In the genomic region with DNA sequence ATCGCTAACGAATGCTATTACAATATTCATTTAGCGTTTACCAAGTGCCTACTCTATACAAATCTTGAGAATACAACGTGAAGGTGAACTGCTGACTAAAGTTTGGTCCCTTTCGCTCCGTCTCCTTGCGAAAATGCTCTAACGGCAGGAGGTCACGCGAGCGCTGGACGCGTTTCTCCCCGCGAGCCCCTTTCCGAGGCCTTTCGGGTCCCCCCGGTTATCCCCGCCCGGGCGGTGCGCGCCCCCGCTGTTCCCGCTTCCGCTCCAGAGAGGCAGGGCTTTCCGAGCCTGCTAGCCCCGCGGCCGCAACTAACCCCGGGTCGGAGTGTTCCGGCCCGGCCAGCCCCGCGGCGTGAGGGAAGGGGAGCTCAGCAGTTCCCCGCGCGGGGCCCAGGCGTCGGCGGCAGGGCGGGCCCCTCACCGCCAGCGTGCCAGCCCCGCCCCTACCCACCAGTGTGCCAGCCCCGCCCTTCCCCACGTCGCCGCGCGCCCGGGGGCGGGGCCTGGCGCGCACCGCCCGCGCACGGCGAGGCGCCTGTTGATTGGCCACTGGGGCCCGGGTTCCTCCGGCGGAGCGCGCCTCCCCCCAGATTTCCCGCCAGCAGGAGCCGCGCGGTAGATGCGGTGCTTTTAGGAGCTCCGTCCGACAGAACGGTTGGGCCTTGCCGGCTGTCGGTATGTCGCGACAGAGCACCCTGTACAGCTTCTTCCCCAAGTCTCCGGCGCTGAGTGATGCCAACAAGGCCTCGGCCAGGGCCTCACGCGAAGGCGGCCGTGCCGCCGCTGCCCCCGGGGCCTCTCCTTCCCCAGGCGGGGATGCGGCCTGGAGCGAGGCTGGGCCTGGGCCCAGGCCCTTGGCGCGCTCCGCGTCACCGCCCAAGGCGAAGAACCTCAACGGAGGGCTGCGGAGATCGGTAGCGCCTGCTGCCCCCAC, we compare ENCODE assay signal across 1 cellular context.
TF ChIP-seq lines count a peak whose summit lies in the region.

A gene with protein sequence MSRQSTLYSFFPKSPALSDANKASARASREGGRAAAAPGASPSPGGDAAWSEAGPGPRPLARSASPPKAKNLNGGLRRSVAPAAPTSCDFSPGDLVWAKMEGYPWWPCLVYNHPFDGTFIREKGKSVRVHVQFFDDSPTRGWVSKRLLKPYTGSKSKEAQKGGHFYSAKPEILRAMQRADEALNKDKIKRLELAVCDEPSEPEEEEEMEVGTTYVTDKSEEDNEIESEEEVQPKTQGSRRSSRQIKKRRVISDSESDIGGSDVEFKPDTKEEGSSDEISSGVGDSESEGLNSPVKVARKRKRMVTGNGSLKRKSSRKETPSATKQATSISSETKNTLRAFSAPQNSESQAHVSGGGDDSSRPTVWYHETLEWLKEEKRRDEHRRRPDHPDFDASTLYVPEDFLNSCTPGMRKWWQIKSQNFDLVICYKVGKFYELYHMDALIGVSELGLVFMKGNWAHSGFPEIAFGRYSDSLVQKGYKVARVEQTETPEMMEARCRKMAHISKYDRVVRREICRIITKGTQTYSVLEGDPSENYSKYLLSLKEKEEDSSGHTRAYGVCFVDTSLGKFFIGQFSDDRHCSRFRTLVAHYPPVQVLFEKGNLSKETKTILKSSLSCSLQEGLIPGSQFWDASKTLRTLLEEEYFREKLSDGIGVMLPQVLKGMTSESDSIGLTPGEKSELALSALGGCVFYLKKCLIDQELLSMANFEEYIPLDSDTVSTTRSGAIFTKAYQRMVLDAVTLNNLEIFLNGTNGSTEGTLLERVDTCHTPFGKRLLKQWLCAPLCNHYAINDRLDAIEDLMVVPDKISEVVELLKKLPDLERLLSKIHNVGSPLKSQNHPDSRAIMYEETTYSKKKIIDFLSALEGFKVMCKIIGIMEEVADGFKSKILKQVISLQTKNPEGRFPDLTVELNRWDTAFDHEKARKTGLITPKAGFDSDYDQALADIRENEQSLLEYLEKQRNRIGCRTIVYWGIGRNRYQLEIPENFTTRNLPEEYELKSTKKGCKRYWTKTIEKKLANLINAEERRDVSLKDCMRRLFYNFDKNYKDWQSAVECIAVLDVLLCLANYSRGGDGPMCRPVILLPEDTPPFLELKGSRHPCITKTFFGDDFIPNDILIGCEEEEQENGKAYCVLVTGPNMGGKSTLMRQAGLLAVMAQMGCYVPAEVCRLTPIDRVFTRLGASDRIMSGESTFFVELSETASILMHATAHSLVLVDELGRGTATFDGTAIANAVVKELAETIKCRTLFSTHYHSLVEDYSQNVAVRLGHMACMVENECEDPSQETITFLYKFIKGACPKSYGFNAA (N-terminal part only) (plus strand): TSS at position 589 of the 934 bp plus-strand sequence. CDS start 89 bp downstream, at position 678.

TF ChIP-seq in K562, 482 proteins besides CTCF, POLR2A, EP300 and RAD21 (continued from another document and continues in another):
- TF ChIP-seq, protein P1, sequence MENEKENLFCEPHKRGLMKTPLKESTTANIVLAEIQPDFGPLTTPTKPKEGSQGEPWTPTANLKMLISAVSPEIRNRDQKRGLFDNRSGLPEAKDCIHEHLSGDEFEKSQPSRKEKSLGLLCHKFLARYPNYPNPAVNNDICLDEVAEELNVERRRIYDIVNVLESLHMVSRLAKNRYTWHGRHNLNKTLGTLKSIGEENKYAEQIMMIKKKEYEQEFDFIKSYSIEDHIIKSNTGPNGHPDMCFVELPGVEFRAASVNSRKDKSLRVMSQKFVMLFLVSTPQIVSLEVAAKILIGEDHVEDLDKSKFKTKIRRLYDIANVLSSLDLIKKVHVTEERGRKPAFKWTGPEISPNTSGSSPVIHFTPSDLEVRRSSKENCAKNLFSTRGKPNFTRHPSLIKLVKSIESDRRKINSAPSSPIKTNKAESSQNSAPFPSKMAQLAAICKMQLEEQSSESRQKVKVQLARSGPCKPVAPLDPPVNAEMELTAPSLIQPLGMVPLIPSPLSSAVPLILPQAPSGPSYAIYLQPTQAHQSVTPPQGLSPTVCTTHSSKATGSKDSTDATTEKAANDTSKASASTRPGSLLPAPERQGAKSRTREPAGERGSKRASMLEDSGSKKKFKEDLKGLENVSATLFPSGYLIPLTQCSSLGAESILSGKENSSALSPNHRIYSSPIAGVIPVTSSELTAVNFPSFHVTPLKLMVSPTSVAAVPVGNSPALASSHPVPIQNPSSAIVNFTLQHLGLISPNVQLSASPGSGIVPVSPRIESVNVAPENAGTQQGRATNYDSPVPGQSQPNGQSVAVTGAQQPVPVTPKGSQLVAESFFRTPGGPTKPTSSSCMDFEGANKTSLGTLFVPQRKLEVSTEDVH (IDR thresholded peaks at IDR 0.05; ENCODE audit: low read depth, partially characterized antibody) = peak; percentile 99
- TF ChIP-seq, protein P2, sequence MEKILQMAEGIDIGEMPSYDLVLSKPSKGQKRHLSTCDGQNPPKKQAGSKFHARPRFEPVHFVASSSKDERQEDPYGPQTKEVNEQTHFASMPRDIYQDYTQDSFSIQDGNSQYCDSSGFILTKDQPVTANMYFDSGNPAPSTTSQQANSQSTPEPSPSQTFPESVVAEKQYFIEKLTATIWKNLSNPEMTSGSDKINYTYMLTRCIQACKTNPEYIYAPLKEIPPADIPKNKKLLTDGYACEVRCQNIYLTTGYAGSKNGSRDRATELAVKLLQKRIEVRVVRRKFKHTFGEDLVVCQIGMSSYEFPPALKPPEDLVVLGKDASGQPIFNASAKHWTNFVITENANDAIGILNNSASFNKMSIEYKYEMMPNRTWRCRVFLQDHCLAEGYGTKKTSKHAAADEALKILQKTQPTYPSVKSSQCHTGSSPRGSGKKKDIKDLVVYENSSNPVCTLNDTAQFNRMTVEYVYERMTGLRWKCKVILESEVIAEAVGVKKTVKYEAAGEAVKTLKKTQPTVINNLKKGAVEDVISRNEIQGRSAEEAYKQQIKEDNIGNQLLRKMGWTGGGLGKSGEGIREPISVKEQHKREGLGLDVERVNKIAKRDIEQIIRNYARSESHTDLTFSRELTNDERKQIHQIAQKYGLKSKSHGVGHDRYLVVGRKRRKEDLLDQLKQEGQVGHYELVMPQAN (IDR thresholded peaks at IDR 0.05; ENCODE audit: borderline replicate concordance) = 0 out of 2 replicates have a peak, but pooled peaks have one; percentile 20
- TF ChIP-seq TAF9B (IDR thresholded peaks at IDR 0.05; ENCODE audit: partially characterized antibody) (no peak), HCFC1 (IDR thresholded peaks at IDR 0.05; ENCODE audit: low read depth, low read length) (no peak), ZZZ3 (IDR thresholded peaks at IDR 0.05) (0 out of 2 replicates have a peak, but pooled peaks have one; percentile 65), KLF1 (tag; IDR thresholded peaks at IDR 0.05) (peak; percentile 64; the same call in 1 of the 2 replicates), RBM25 (IDR thresholded peaks at IDR 0.05; ENCODE audit: low read depth, low read length, severe bottlenecking) (peak; percentile 69), SIN3B (IDR thresholded peaks at IDR 0.05; ENCODE audit: low read depth) (peak; percentile 48; the same call in 1 of the 2 replicates), YY1 (IDR thresholded peaks at IDR 0.05; ENCODE audit: borderline replicate concordance in 1 of 3, control insufficient read depth in 1 of 3, extremely low read depth in 1 of 3, insufficient read depth in 3 of 3, insufficient read length in 1 of 3, insufficient replicate concordance in 2 of 3, low read depth in 1 of 3, low read length in 2 of 3) (peak in 2 of 3 experiments; percentile 20 to 52), ZNF23 (CRISPR knock-in tag; IDR thresholded peaks at IDR 0.05) (no peak), ZNF431 (CRISPR knock-in tag; IDR thresholded peaks at IDR 0.05) (peak; percentile 72), ELF4 (CRISPR knock-in tag; IDR thresholded peaks at IDR 0.05) (0 out of 2 replicates have a peak, but pooled peaks have one; percentile 9), EGR1 (conservative IDR thresholded peaks at IDR 0.05) (peak; percentile 56), ZSCAN29 (IDR thresholded peaks at IDR 0.05) (no peak), CREB3L1 (IDR thresholded peaks at IDR 0.05; ENCODE audit: borderline replicate concordance, low read depth) (peak; percentile 77), ZNF830 (CRISPR knock-in tag; IDR thresholded peaks at IDR 0.05) (0 out of 2 replicates have a peak, but pooled peaks have one; percentile 55), FOXK1 (CRISPR knock-in tag; IDR thresholded peaks at IDR 0.05; ENCODE audit: borderline replicate concordance) (no peak), SUPT5H (IDR thresholded peaks at IDR 0.05) (peak; percentile 85), RBM22 (IDR thresholded peaks at IDR 0.05; ENCODE audit: low read depth, low read length, poor library complexity, severe bottlenecking) (peak; percentile 81), TBP (optimal IDR thresholded peaks at IDR 0.05; ENCODE audit: low read depth, low read length) (peak; percentile 66), GTF2E2 (tag; IDR thresholded peaks at IDR 0.05) (peak; percentile 89; the same call in 1 of the 2 replicates), SPI1 (IDR thresholded peaks at IDR 0.05; ENCODE audit: borderline replicate concordance, low read depth, low read length) (0 out of 2 replicates have a peak, but pooled peaks have one; percentile 4), FOXM1 (IDR thresholded peaks at IDR 0.05; ENCODE audit: low read depth) (no peak), FOXM1 (CRISPR knock-in tag; IDR thresholded peaks at IDR 0.05; ENCODE audit: low read depth) (peak; percentile 74; the same call in 1 of the 2 replicates), BRCA1 (IDR thresholded peaks at IDR 0.05) (no peak), BRCA1 (CRISPR knock-in tag; IDR thresholded peaks at IDR 0.05) (no peak)
- TF ChIP-seq, protein P3, sequence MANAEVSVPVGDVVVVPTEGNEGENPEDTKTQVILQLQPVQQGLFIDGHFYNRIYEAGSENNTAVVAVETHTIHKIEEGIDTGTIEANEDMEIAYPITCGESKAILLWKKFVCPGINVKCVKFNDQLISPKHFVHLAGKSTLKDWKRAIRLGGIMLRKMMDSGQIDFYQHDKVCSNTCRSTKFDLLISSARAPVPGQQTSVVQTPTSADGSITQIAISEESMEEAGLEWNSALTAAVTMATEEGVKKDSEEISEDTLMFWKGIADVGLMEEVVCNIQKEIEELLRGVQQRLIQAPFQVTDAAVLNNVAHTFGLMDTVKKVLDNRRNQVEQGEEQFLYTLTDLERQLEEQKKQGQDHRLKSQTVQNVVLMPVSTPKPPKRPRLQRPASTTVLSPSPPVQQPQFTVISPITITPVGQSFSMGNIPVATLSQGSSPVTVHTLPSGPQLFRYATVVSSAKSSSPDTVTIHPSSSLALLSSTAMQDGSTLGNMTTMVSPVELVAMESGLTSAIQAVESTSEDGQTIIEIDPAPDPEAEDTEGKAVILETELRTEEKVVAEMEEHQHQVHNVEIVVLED (CRISPR knock-in tag; IDR thresholded peaks at IDR 0.05) = peak; percentile 96
- TF ChIP-seq, protein P4, sequence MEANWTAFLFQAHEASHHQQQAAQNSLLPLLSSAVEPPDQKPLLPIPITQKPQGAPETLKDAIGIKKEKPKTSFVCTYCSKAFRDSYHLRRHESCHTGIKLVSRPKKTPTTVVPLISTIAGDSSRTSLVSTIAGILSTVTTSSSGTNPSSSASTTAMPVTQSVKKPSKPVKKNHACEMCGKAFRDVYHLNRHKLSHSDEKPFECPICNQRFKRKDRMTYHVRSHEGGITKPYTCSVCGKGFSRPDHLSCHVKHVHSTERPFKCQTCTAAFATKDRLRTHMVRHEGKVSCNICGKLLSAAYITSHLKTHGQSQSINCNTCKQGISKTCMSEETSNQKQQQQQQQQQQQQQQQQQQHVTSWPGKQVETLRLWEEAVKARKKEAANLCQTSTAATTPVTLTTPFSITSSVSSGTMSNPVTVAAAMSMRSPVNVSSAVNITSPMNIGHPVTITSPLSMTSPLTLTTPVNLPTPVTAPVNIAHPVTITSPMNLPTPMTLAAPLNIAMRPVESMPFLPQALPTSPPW (CRISPR knock-in tag; IDR thresholded peaks at IDR 0.05) = peak; percentile 98
- TF ChIP-seq, protein P5, sequence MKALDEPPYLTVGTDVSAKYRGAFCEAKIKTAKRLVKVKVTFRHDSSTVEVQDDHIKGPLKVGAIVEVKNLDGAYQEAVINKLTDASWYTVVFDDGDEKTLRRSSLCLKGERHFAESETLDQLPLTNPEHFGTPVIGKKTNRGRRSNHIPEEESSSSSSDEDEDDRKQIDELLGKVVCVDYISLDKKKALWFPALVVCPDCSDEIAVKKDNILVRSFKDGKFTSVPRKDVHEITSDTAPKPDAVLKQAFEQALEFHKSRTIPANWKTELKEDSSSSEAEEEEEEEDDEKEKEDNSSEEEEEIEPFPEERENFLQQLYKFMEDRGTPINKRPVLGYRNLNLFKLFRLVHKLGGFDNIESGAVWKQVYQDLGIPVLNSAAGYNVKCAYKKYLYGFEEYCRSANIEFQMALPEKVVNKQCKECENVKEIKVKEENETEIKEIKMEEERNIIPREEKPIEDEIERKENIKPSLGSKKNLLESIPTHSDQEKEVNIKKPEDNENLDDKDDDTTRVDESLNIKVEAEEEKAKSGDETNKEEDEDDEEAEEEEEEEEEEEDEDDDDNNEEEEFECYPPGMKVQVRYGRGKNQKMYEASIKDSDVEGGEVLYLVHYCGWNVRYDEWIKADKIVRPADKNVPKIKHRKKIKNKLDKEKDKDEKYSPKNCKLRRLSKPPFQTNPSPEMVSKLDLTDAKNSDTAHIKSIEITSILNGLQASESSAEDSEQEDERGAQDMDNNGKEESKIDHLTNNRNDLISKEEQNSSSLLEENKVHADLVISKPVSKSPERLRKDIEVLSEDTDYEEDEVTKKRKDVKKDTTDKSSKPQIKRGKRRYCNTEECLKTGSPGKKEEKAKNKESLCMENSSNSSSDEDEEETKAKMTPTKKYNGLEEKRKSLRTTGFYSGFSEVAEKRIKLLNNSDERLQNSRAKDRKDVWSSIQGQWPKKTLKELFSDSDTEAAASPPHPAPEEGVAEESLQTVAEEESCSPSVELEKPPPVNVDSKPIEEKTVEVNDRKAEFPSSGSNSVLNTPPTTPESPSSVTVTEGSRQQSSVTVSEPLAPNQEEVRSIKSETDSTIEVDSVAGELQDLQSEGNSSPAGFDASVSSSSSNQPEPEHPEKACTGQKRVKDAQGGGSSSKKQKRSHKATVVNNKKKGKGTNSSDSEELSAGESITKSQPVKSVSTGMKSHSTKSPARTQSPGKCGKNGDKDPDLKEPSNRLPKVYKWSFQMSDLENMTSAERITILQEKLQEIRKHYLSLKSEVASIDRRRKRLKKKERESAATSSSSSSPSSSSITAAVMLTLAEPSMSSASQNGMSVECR (CRISPR knock-in tag; IDR thresholded peaks at IDR 0.05) = 0 out of 2 replicates have a peak, but pooled peaks have one; percentile 50
- TF ChIP-seq, protein P6, sequence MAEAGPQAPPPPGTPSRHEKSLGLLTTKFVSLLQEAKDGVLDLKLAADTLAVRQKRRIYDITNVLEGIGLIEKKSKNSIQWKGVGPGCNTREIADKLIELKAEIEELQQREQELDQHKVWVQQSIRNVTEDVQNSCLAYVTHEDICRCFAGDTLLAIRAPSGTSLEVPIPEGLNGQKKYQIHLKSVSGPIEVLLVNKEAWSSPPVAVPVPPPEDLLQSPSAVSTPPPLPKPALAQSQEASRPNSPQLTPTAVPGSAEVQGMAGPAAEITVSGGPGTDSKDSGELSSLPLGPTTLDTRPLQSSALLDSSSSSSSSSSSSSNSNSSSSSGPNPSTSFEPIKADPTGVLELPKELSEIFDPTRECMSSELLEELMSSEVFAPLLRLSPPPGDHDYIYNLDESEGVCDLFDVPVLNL (CRISPR knock-in tag; IDR thresholded peaks at IDR 0.05; ENCODE audit: low read depth) = peak; percentile 84; the same call in 1 of the 2 replicates
